8 cellular contexts compared by ENCODE assay signal in genomic region chr6:129598244-129599187, GRCh38.
DNase-seq lines count a peak whose midpoint lies in the region; ATAC-seq and TF ChIP-seq lines count a peak whose summit lies in the region.

No MANE protein-coding gene starts in this region.

- H3K4me1 ChIP-seq in CD4-positive, alpha-beta memory T cell (ENCODE audit: insufficient read depth, low read length): peaks cover 3% of the 10 kb centered on the region

- CTCF ChIA-PET in CD4-positive, alpha-beta memory T cell (lab: Charles Lee; ENCODE audit: partially characterized antibody): interaction anchor here (0.6 to 10.5 kb wide), 44 partner anchors 8 to 435 kb away, joined by 3 to 287 read pairs (median 5); partner anchors contain the start of gene ARHGAP18
- CTCF ChIA-PET in activated CD8-positive, alpha-beta T cell treated with anti-CD3 and anti-CD28 coated beads, Interleukin-2, amount 10 ng/mL, durations not matched to agents 7 days and 5 days (lab: Charles Lee): interaction anchor here (0.7 to 10.2 kb wide), 43 partner anchors 8 to 431 kb away, joined by 3 to 152 read pairs (median 6); partner anchors contain the start of gene ARHGAP18

- peaks cover 0 to 2% (median under 1%) of the 10 kb centered on the region in 4 donors for H3K4me1 Mint-ChIP-seq in CD4-positive, alpha-beta memory T cell
- peaks cover 5% of the 10 kb centered on the region for H3K4me1 Mint-ChIP-seq in activated CD8-positive, alpha-beta T cell treated with anti-CD3 and anti-CD28 coated beads, Interleukin-2, amount 10 ng/mL, durations not matched to agents 7 days and 5 days (ENCODE audit: low read depth)
- peaks cover 2% of the 10 kb centered on the region for H3K4me1 Mint-ChIP-seq in glutamatergic neuron (ENCODE audit: low read depth, unreplicated experiment)

- no peaks in the 10 kb centered on the region for H3K9me3 ChIP-seq in CD4-positive, alpha-beta memory T cell (ENCODE audit: control insufficient read depth in 1 of 2, low read length in 2 of 2)

- intact Hi-C loops in CD4-positive, alpha-beta memory T cell (cut with micrococcal nuclease): loop anchor here (1.0 kb wide), 6 partner anchors 73 to 423 kb away; no protein-coding TSS in a partner anchor

- peak in 4 of 5 donors; percentile 68 to 73 (median 71) for DNase-seq in CD4-positive, alpha-beta memory T cell
- peak; percentile 72 for DNase-seq in NCI-H2227 treated with DMSO at 0.1 percent for 48 hours (lab: John Stamatoyannopoulos, UW)
- peak; percentile 35 for DNase-seq in activated CD8-positive, alpha-beta T cell treated with anti-CD3 and anti-CD28 coated beads, Interleukin-2, amount 10 ng/mL, durations not matched to agents 7 days and 5 days
- DNase-seq in glutamatergic neuron: no peak
- peak; percentile 75 for DNase-seq in putamen (ENCODE audit: low spot score)
- no peak for DNase-seq in activated CD8-positive, alpha-beta memory T cell treated with anti-CD3 and anti-CD28 coated beads for 24 hours

- no peaks in the 10 kb centered on the region for H3K27me3 Mint-ChIP-seq in CD4-positive, alpha-beta memory T cell
- H3K27me3 Mint-ChIP-seq in activated CD8-positive, alpha-beta T cell treated with anti-CD3 and anti-CD28 coated beads, Interleukin-2, amount 10 ng/mL, durations not matched to agents 7 days and 5 days (ENCODE audit: low read depth): no peaks in the 10 kb centered on the region
- no peaks in the 10 kb centered on the region for H3K27me3 Mint-ChIP-seq in glutamatergic neuron (ENCODE audit: unreplicated experiment)

- ATAC-seq in GM18907 (IDR thresholded peaks at IDR 0.05; ENCODE audit: unreplicated experiment): peak; percentile 72
- peak; percentile 57 for ATAC-seq in HG03175 (IDR thresholded peaks at IDR 0.05; ENCODE audit: unreplicated experiment)
- ATAC-seq in activated CD8-positive, alpha-beta T cell treated with anti-CD3 and anti-CD28 coated beads, Interleukin-2, amount 10 ng/mL, durations not matched to agents 7 days and 5 days: peak; percentile 79

- no peaks in the 10 kb centered on the region for H3K36me3 Mint-ChIP-seq in CD4-positive, alpha-beta memory T cell
- H3K36me3 Mint-ChIP-seq in activated CD8-positive, alpha-beta T cell treated with anti-CD3 and anti-CD28 coated beads, Interleukin-2, amount 10 ng/mL, durations not matched to agents 7 days and 5 days (ENCODE audit: low read depth): no peaks in the 10 kb centered on the region
- no peaks in the 10 kb centered on the region for H3K36me3 Mint-ChIP-seq in glutamatergic neuron (ENCODE audit: unreplicated experiment)

- H3K9me3 Mint-ChIP-seq in CD4-positive, alpha-beta memory T cell: no peaks in the 10 kb centered on the region
- H3K9me3 Mint-ChIP-seq in activated CD8-positive, alpha-beta T cell treated with anti-CD3 and anti-CD28 coated beads, Interleukin-2, amount 10 ng/mL, durations not matched to agents 7 days and 5 days (ENCODE audit: insufficient read depth): no peaks in the 10 kb centered on the region
- H3K9me3 Mint-ChIP-seq in glutamatergic neuron (ENCODE audit: unreplicated experiment): no peaks in the 10 kb centered on the region

- no peak overlapping the region for H3K27ac ChIP-seq in CD4-positive, alpha-beta memory T cell (ENCODE audit: low read depth, low read length)

- H3K4me3 Mint-ChIP-seq in CD4-positive, alpha-beta memory T cell: no peak overlapping the region
- no peak overlapping the region for H3K4me3 Mint-ChIP-seq in activated CD8-positive, alpha-beta T cell treated with anti-CD3 and anti-CD28 coated beads, Interleukin-2, amount 10 ng/mL, durations not matched to agents 7 days and 5 days
- H3K4me3 Mint-ChIP-seq in glutamatergic neuron (ENCODE audit: unreplicated experiment): peak overlapping the region; percentile 35

- no peaks in the 10 kb centered on the region for H3K27me3 ChIP-seq in CD4-positive, alpha-beta memory T cell (ENCODE audit: insufficient read depth, low read length)

- POLR2A ChIA-PET in CD4-positive, alpha-beta memory T cell (lab: Charles Lee; ENCODE audit: partially characterized antibody): interaction anchor here (0.7 to 3.0 kb wide), 3 partner anchors 41 to 423 kb away, joined by 4 to 24 read pairs (median 5); no protein-coding TSS in a partner anchor
- POLR2A ChIA-PET in activated CD8-positive, alpha-beta T cell treated with anti-CD3 and anti-CD28 coated beads, Interleukin-2, amount 10 ng/mL, durations not matched to agents 7 days and 5 days (lab: Charles Lee): interaction anchor here (0.6 to 1.4 kb wide), 3 partner anchors 12 to 132 kb away, joined by 3 to 6 read pairs (median 3); no protein-coding TSS in a partner anchor

- no peak overlapping the region for H3K4me3 ChIP-seq in CD4-positive, alpha-beta memory T cell (ENCODE audit: low read length in 2 of 2)

- peak; percentile 70 for TF ChIP-seq CTCF in glutamatergic neuron (IDR thresholded peaks at IDR 0.05; ENCODE audit: partially characterized antibody, unreplicated experiment)

- no peaks in the 10 kb centered on the region for H3K36me3 ChIP-seq in CD4-positive, alpha-beta memory T cell (ENCODE audit: insufficient read depth, low read length)

- no peak overlapping the region for H3K27ac Mint-ChIP-seq in CD4-positive, alpha-beta memory T cell
- no peak overlapping the region for H3K27ac Mint-ChIP-seq in activated CD8-positive, alpha-beta T cell treated with anti-CD3 and anti-CD28 coated beads, Interleukin-2, amount 10 ng/mL, durations not matched to agents 7 days and 5 days
- peak overlapping the region; percentile 84 for H3K27ac Mint-ChIP-seq in glutamatergic neuron (ENCODE audit: unreplicated experiment)

Comparison
In these comparisons a context has a peak if more than half of its experiments do, and no peak if none do; other contexts are left out.
1. DNase-seq: peak in CD4-positive, alpha-beta memory T cell (4 of 5), NCI-H2227 treated with DMSO at 0.1 percent for 48 hours (single experiment), activated CD8-positive, alpha-beta T cell treated with anti-CD3 and anti-CD28 coated beads, Interleukin-2, amount 10 ng/mL, durations not matched to agents 7 days and 5 days (single experiment) and putamen (single experiment); none in glutamatergic neuron (single experiment) and activated CD8-positive, alpha-beta memory T cell treated with anti-CD3 and anti-CD28 coated beads for 24 hours (single experiment).
2. Peak in every context shown above with its lines, with median percentiles within 50 percentile points of each other: ATAC-seq.